Comparison of ENCODE assay signal across 10 cellular contexts in the genomic region with DNA sequence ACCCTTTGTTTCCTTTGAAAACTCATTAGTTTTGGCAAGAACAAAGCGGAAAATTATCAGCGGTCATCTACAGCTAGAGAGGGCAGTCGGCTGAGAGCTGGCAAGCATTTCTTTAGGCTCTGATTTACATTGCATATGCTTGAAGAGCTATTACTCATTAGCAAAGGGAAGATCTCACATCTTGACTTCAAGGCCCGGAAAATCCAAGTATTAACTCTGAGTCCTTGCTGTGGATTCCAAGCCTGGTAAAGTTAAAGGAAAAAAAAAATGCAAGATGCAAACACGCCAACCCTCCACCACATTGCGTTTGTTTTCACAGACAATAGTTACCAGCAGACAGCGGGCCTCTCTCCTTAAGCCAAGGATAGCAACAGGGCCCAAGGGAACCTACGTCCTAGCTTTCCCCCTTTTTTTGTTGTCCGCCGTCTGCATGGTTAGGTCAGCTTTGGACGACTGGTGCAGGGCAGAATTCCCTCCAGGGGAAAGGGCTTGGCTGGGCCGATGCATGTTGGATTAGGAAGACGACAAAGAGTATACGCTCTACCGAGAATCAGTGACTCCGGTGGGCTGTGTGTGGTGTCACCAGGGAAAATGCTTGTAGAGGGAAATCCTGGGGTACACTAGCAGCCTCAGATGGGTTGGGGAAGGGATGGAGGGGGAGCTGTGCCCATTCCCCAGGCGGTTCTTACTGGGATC. TPM values are rescaled to one million over a fixed set of nuclear protein-coding genes. Genes with fewer than 3 reads are reported as not detected.
A peak's percentile ranks its signal among the peaks of the same experiment; 100 is the strongest.
DNase-seq lines count a peak whose midpoint lies in the region; ATAC-seq lines count a peak whose summit lies in the region.
"Had no signal": no experiment of that assay in that cellular context is flagged by ENCODE, and none has a peak within 500 bp of the region (broad histone marks: within the 10 kb centered on the region; RNA-seq: fewer than 3 reads in every experiment).

No MANE protein-coding gene starts in this region.

- no peaks in the 10 kb centered on the region for H3K27me3 Mint-ChIP-seq in activated naive CD4-positive, alpha-beta T cell treated with anti-CD3 and anti-CD28 coated beads for 36 hours (ENCODE audit: low read depth)
- H3K27me3 Mint-ChIP-seq in activated T-helper 1 cell treated with anti-CD3 and anti-CD28 coated beads, Interleukin-12 subunit alpha, Interleukin-12 subunit beta, Interleukin-2, Interleukin-4 antibody, amounts not matched to agents 30 ng/mL and 10 ng/mL and 1 ng/mL, durations not matched to agents 14 hours and 24 hours and 36 hours (ENCODE audit: insufficient read depth) = no peaks in the 10 kb centered on the region
- H3K27me3 Mint-ChIP-seq in stimulated activated memory B cell treated with anti-CD40 and anti-IgM and Interleukin-4, amounts not matched to agents 10 μg/mL and 1 μg/mL and 100 μg/mL, for 72 hours = no peaks in the 10 kb centered on the region

- H3K9me3 ChIP-seq in iPS-18a (ENCODE audit: control insufficient read depth, low read depth, low read length) = no peaks in the 10 kb centered on the region
- H3K9me3 ChIP-seq: mucosa of descending colon had no signal

- ATAC-seq in stimulated activated memory B cell treated with anti-CD40 and anti-IgM and Interleukin-4, amounts not matched to agents 10 μg/mL and 1 μg/mL and 100 μg/mL, for 72 hours = no peak

- H3K4me1 ChIP-seq in iPS-18a (ENCODE audit: control insufficient read depth, low read depth, low read length) = peaks cover 19% of the 10 kb centered on the region

- H3K4me3 ChIP-seq in iPS-18a (ENCODE audit: low read length) = peak overlapping the region; percentile 69
- H3K4me3 ChIP-seq: mucosa of descending colon had no signal

- H3K27ac ChIP-seq in iPS-18a (ENCODE audit: low read length) = peak overlapping the region; percentile 69

- H3K4me3 Mint-ChIP-seq in activated naive CD4-positive, alpha-beta T cell treated with anti-CD3 and anti-CD28 coated beads for 36 hours = peak overlapping the region; percentile 25
- H3K4me3 Mint-ChIP-seq in activated T-helper 1 cell treated with anti-CD3 and anti-CD28 coated beads, Interleukin-12 subunit alpha, Interleukin-12 subunit beta, Interleukin-2, Interleukin-4 antibody, amounts not matched to agents 30 ng/mL and 10 ng/mL and 1 ng/mL, durations not matched to agents 14 hours and 24 hours and 36 hours = peak overlapping the region; percentile 64
- peak overlapping the region; percentile 55 for H3K4me3 Mint-ChIP-seq in stimulated activated memory B cell treated with anti-CD40 and anti-IgM and Interleukin-4, amounts not matched to agents 10 μg/mL and 1 μg/mL and 100 μg/mL, for 72 hours

- peak overlapping the region; percentile 81 for H3K9ac ChIP-seq in iPS-18a (ENCODE audit: low read length)

- intact Hi-C loops in activated naive CD4-positive, alpha-beta T cell treated with anti-CD3 and anti-CD28 coated beads for 36 hours (cut with micrococcal nuclease) = no loop called here
- intact Hi-C loops in activated T-helper 1 cell treated with anti-CD3 and anti-CD28 coated beads, Interleukin-12 subunit alpha, Interleukin-12 subunit beta, Interleukin-2, Interleukin-4 antibody, amounts not matched to agents 30 ng/mL and 10 ng/mL and 1 ng/mL, durations not matched to agents 14 hours and 24 hours and 36 hours (cut with micrococcal nuclease) = loop anchor here (2.0 to 10.0 kb wide), 3 partner anchors 153 to 925 kb away; partner anchors contain the start of genes IGHMBP2, LTO1, MRPL21 and PPP6R3

- no peak overlapping the region for H3K27ac Mint-ChIP-seq in activated naive CD4-positive, alpha-beta T cell treated with anti-CD3 and anti-CD28 coated beads for 36 hours
- H3K27ac Mint-ChIP-seq in activated T-helper 1 cell treated with anti-CD3 and anti-CD28 coated beads, Interleukin-12 subunit alpha, Interleukin-12 subunit beta, Interleukin-2, Interleukin-4 antibody, amounts not matched to agents 30 ng/mL and 10 ng/mL and 1 ng/mL, durations not matched to agents 14 hours and 24 hours and 36 hours = peak overlapping the region; percentile 53
- peak overlapping the region; percentile 19 for H3K27ac Mint-ChIP-seq in stimulated activated memory B cell treated with anti-CD40 and anti-IgM and Interleukin-4, amounts not matched to agents 10 μg/mL and 1 μg/mL and 100 μg/mL, for 72 hours

- H3K36me3 Mint-ChIP-seq in activated naive CD4-positive, alpha-beta T cell treated with anti-CD3 and anti-CD28 coated beads for 36 hours (ENCODE audit: low read depth) = no peaks in the 10 kb centered on the region
- peaks cover 4% of the 10 kb centered on the region for H3K36me3 Mint-ChIP-seq in activated T-helper 1 cell treated with anti-CD3 and anti-CD28 coated beads, Interleukin-12 subunit alpha, Interleukin-12 subunit beta, Interleukin-2, Interleukin-4 antibody, amounts not matched to agents 30 ng/mL and 10 ng/mL and 1 ng/mL, durations not matched to agents 14 hours and 24 hours and 36 hours (ENCODE audit: low read depth)
- H3K36me3 Mint-ChIP-seq in stimulated activated memory B cell treated with anti-CD40 and anti-IgM and Interleukin-4, amounts not matched to agents 10 μg/mL and 1 μg/mL and 100 μg/mL, for 72 hours = peaks cover 7% of the 10 kb centered on the region

- CTCF ChIA-PET in activated naive CD4-positive, alpha-beta T cell treated with anti-CD3 and anti-CD28 coated beads for 36 hours (lab: Charles Lee) = no interaction called here

- H3K36me3 ChIP-seq in iPS-18a (ENCODE audit: control insufficient read depth, low read depth, low read length) = peaks cover 25% of the 10 kb centered on the region

- H3K9me3 Mint-ChIP-seq in activated naive CD4-positive, alpha-beta T cell treated with anti-CD3 and anti-CD28 coated beads for 36 hours = no peaks in the 10 kb centered on the region
- no peaks in the 10 kb centered on the region for H3K9me3 Mint-ChIP-seq in activated T-helper 1 cell treated with anti-CD3 and anti-CD28 coated beads, Interleukin-12 subunit alpha, Interleukin-12 subunit beta, Interleukin-2, Interleukin-4 antibody, amounts not matched to agents 30 ng/mL and 10 ng/mL and 1 ng/mL, durations not matched to agents 14 hours and 24 hours and 36 hours
- no peaks in the 10 kb centered on the region for H3K9me3 Mint-ChIP-seq in stimulated activated memory B cell treated with anti-CD40 and anti-IgM and Interleukin-4, amounts not matched to agents 10 μg/mL and 1 μg/mL and 100 μg/mL, for 72 hours

- DNase-seq in activated naive CD4-positive, alpha-beta T cell treated with anti-CD3 and anti-CD28 coated beads for 36 hours = no peak
- DNase-seq in activated naive CD4-positive, alpha-beta T cell treated with anti-CD3 and anti-CD28 coated beads, Interleukin-2, amount 50 U/mL, for 16 hours = no peak
- no peak for DNase-seq in activated T-helper 1 cell treated with anti-CD3 and anti-CD28 coated beads, Interleukin-12 subunit alpha, Interleukin-12 subunit beta, Interleukin-2, Interleukin-4 antibody, amounts not matched to agents 30 ng/mL and 10 ng/mL and 1 ng/mL, durations not matched to agents 14 hours and 24 hours and 36 hours (ENCODE audit: low spot score)
- DNase-seq in glomerular visceral epithelial cell (ENCODE audit: extremely low spot score) (no peak), NCI-H2029 treated with DMSO at 0.1 percent for 48 hours (lab: John Stamatoyannopoulos, UW) (no peak), cerebellar nuclear complex (lab: John Stamatoyannopoulos, UW) (no peak)
- DNase-seq: KG1 had no signal

- H3K4me1 Mint-ChIP-seq in activated naive CD4-positive, alpha-beta T cell treated with anti-CD3 and anti-CD28 coated beads for 36 hours (ENCODE audit: low read depth) = peaks cover 9% of the 10 kb centered on the region
- H3K4me1 Mint-ChIP-seq in activated T-helper 1 cell treated with anti-CD3 and anti-CD28 coated beads, Interleukin-12 subunit alpha, Interleukin-12 subunit beta, Interleukin-2, Interleukin-4 antibody, amounts not matched to agents 30 ng/mL and 10 ng/mL and 1 ng/mL, durations not matched to agents 14 hours and 24 hours and 36 hours (ENCODE audit: low read depth) = no peaks in the 10 kb centered on the region
- H3K4me1 Mint-ChIP-seq in stimulated activated memory B cell treated with anti-CD40 and anti-IgM and Interleukin-4, amounts not matched to agents 10 μg/mL and 1 μg/mL and 100 μg/mL, for 72 hours = peaks cover 10% of the 10 kb centered on the region

- no peaks in the 10 kb centered on the region for H3K27me3 ChIP-seq in iPS-18a (ENCODE audit: control insufficient read depth, insufficient read depth, low read length)

RNA-seq across cellular contexts. Expression of gene TESMIN, which starts 1.7 kb away (rescaled TPM):
- total RNA-seq in activated naive CD4-positive, alpha-beta T cell treated with anti-CD3 and anti-CD28 coated beads for 36 hours = 1 to 10 TPM; 6.2 to 7.3 TPM
- 1.0 and 2.1 TPM in 2 replicates for total RNA-seq in activated T-helper 1 cell treated with anti-CD3 and anti-CD28 coated beads, Interleukin-12 subunit alpha, Interleukin-12 subunit beta, Interleukin-2, Interleukin-4 antibody, amounts not matched to agents 30 ng/mL and 10 ng/mL and 1 ng/mL, durations not matched to agents 14 hours and 24 hours and 36 hours
